In the genomic region with DNA sequence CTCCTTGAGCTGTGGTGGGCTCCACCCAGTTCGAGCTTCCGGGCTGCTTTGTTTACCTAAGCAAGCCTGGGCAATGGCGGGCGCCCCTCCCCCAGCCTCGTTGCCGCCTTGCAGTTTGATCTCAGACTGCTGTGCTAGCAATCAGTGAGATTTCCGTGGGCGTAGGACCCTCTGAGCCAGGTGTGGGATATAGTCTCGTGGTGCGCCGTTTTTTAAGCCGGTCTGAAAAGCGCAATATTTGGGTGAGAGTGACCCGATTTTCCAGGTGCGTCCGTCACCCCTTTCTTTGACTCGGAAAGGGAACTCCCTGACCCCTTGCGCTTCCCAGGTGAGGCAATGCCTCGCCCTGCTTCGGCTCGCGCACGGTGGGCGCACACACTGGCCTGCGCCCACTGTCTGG, we compare ENCODE assay signal across 8 cellular contexts.
DNase-seq lines count a peak whose midpoint lies in the region; ATAC-seq and TF ChIP-seq lines count a peak whose summit lies in the region.
"Not testable (repeated sequence)": the region's sequence is repeated elsewhere in the genome, so short reads cannot be mapped to it uniquely, and the experiment has no call there.

No MANE protein-coding gene starts in this region.

- not testable (repeated sequence) for DNase-seq in Caco-2; T-helper 2 cell treated with Interferon-gamma antibody and Interleukin-4, amounts not matched to agents 5 μg/mL and 100 μg/mL, for 36 hours (ENCODE audit: low spot score); glutamatergic neuron
- peak; percentile 3 for DNase-seq in nephron progenitor cell

- POLR2A ChIA-PET in Caco-2 (lab: Charles Lee), result not testable (repeated sequence)

- not testable (repeated sequence) for H3K27me3 Mint-ChIP-seq in Caco-2 (ENCODE audit: insufficient read depth, unreplicated experiment); T-helper 2 cell treated with Interferon-gamma antibody and Interleukin-4, amounts not matched to agents 5 μg/mL and 100 μg/mL, for 36 hours (ENCODE audit: low read depth); brain; glutamatergic neuron (ENCODE audit: unreplicated experiment); nephron progenitor cell (ENCODE audit: low read depth, poor library complexity); stimulated activated memory B cell treated with anti-CD40 and anti-IgM and Interleukin-4, amounts not matched to agents 10 μg/mL and 1 μg/mL and 100 μg/mL, for 72 hours

- intact Hi-C loops in Caco-2 (cut with micrococcal nuclease; ENCODE audit: unreplicated experiment), result not testable (repeated sequence)

- TF ChIP-seq CTCF in Caco-2 (IDR thresholded peaks at IDR 0.05; ENCODE audit: insufficient read depth in 1 of 2, low read depth in 1 of 2, low read length in 1 of 2, severe bottlenecking in 1 of 2, unreplicated experiment in 1 of 2); brain (conservative IDR thresholded peaks at IDR 0.05); glutamatergic neuron (IDR thresholded peaks at IDR 0.05; ENCODE audit: partially characterized antibody, unreplicated experiment); nephron progenitor cell (IDR thresholded peaks at IDR 0.05): not testable (repeated sequence)

- not testable (repeated sequence) for H3K9me3 Mint-ChIP-seq in Caco-2 (ENCODE audit: unreplicated experiment); T-helper 2 cell treated with Interferon-gamma antibody and Interleukin-4, amounts not matched to agents 5 μg/mL and 100 μg/mL, for 36 hours; brain; glutamatergic neuron (ENCODE audit: unreplicated experiment); nephron progenitor cell; stimulated activated memory B cell treated with anti-CD40 and anti-IgM and Interleukin-4, amounts not matched to agents 10 μg/mL and 1 μg/mL and 100 μg/mL, for 72 hours

- H3K4me3 ChIP-seq in Caco-2 (ENCODE audit: low read depth, low read length) (peak overlapping the region; percentile 20), HUES6 (ENCODE audit: low read depth, low read length) (peak overlapping the region; percentile 66), iPS-18c (ENCODE audit: insufficient read depth, low read depth, low read length) (peak overlapping the region; percentile 31; the same call in 1 of the 2 replicates)

- not testable (repeated sequence) for H3K9me3 ChIP-seq in Caco-2; HUES6 (ENCODE audit: control insufficient read depth, insufficient read depth, low read depth, low read length); iPS-18c (ENCODE audit: control insufficient read depth, insufficient read depth, low read length)

- CTCF ChIA-PET in Caco-2 (lab: Charles Lee), result not testable (repeated sequence)

- not testable (repeated sequence) for H3K36me3 Mint-ChIP-seq in Caco-2 (ENCODE audit: insufficient read depth, unreplicated experiment); T-helper 2 cell treated with Interferon-gamma antibody and Interleukin-4, amounts not matched to agents 5 μg/mL and 100 μg/mL, for 36 hours (ENCODE audit: low read depth); brain; glutamatergic neuron (ENCODE audit: unreplicated experiment); nephron progenitor cell (ENCODE audit: low read depth); stimulated activated memory B cell treated with anti-CD40 and anti-IgM and Interleukin-4, amounts not matched to agents 10 μg/mL and 1 μg/mL and 100 μg/mL, for 72 hours

- ATAC-seq in stimulated activated memory B cell treated with anti-CD40 and anti-IgM and Interleukin-4, amounts not matched to agents 10 μg/mL and 1 μg/mL and 100 μg/mL, for 72 hours, result not testable (repeated sequence)

- not testable (repeated sequence) for BruUV-seq in Caco-2 (replicated peaks; lab: Mats Ljungman, UMichigan)

- peak overlapping the region; percentile 62 for H3K4me3 Mint-ChIP-seq in Caco-2 (ENCODE audit: unreplicated experiment)
- peak overlapping the region; percentile 42 for H3K4me3 Mint-ChIP-seq in T-helper 2 cell treated with Interferon-gamma antibody and Interleukin-4, amounts not matched to agents 5 μg/mL and 100 μg/mL, for 36 hours
- H3K4me3 Mint-ChIP-seq in brain, result peak overlapping the region in 4 of 5 experiments; percentile 43 to 81 (median 60)
- H3K4me3 Mint-ChIP-seq in glutamatergic neuron (ENCODE audit: unreplicated experiment), result peak overlapping the region; percentile 76
- H3K4me3 Mint-ChIP-seq in nephron progenitor cell, result peak overlapping the region; percentile 80
- peak overlapping the region; percentile 41 for H3K4me3 Mint-ChIP-seq in stimulated activated memory B cell treated with anti-CD40 and anti-IgM and Interleukin-4, amounts not matched to agents 10 μg/mL and 1 μg/mL and 100 μg/mL, for 72 hours

- H3K36me3 ChIP-seq in Caco-2 (ENCODE audit: control insufficient read depth, insufficient read depth, low read length); HUES6 (ENCODE audit: control insufficient read depth, insufficient read depth, low read length): not testable (repeated sequence)

- not testable (repeated sequence) for H3K4me1 Mint-ChIP-seq in Caco-2 (ENCODE audit: low read depth, unreplicated experiment); T-helper 2 cell treated with Interferon-gamma antibody and Interleukin-4, amounts not matched to agents 5 μg/mL and 100 μg/mL, for 36 hours (ENCODE audit: low read depth); brain; glutamatergic neuron (ENCODE audit: low read depth, unreplicated experiment); nephron progenitor cell; stimulated activated memory B cell treated with anti-CD40 and anti-IgM and Interleukin-4, amounts not matched to agents 10 μg/mL and 1 μg/mL and 100 μg/mL, for 72 hours

- H3K27ac ChIP-seq in HUES6 (ENCODE audit: low read depth, low read length), result 0 out of 2 replicates have a peak overlapping the region, but pooled peaks have one; percentile 47

- H3K9ac ChIP-seq in HUES6 (ENCODE audit: low read length), result peak overlapping the region; percentile 85

- H3K27me3 ChIP-seq in Caco-2 (replicated peaks; ENCODE audit: control insufficient read depth, insufficient read depth, low read length); HUES6 (ENCODE audit: control insufficient read depth, insufficient read depth, low read length): not testable (repeated sequence)

- H3K4me1 ChIP-seq in Caco-2; HUES6 (ENCODE audit: control insufficient read depth, insufficient read depth, low read length): not testable (repeated sequence)

- not testable (repeated sequence) for H3K27ac Mint-ChIP-seq in Caco-2 (ENCODE audit: unreplicated experiment); T-helper 2 cell treated with Interferon-gamma antibody and Interleukin-4, amounts not matched to agents 5 μg/mL and 100 μg/mL, for 36 hours; brain; glutamatergic neuron (ENCODE audit: unreplicated experiment); nephron progenitor cell; stimulated activated memory B cell treated with anti-CD40 and anti-IgM and Interleukin-4, amounts not matched to agents 10 μg/mL and 1 μg/mL and 100 μg/mL, for 72 hours
